Comparison of ENCODE assay signal across 20 cellular contexts in the genomic region with DNA sequence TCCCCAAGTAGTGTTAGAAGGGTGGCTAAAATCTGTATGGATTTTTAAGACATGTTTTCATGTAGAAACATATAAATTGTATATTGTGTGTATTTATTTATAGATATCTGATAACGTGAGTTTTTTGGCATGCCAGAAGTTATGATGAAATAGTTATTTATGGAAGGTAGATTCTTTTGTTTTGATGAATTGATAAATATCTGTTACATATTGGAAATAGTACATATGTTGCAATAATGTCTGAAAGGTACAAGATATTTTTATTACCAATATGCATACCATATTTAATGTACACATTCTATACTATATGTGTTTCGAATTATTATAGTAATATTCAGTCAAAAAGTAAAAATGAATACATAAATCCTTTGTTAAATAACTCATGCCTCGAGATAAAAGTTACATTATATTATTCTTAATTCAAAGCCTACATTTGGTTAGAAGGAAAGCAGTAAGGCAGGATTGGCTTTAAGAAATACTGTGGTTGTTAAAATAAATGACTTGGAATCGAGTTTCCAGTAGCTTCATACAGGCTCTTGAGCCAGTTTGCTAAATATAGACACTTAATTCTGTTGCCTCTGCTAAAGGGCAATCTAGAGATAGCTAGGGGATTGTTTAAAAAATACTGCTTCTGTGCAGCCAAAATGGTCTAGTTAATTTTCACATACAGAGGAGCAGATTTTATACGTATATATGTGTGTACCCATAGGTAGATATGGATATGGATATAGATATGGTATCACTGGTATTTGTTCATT.
DNase-seq lines count a peak whose midpoint lies in the region; ATAC-seq, FAIRE-seq and TF ChIP-seq lines count a peak whose summit lies in the region.
"Had no signal": no experiment of that assay in that cellular context is flagged by ENCODE, and none has a peak within 500 bp of the region (broad histone marks: within the 10 kb centered on the region; RNA-seq: fewer than 3 reads in every experiment).

No MANE protein-coding gene starts in this region.

- H3K4me2 ChIP-seq in HepG2 (ENCODE audit: low read depth, low read length) (no peak overlapping the region), OCI-LY1 (ENCODE audit: low read length) (peak overlapping the region; percentile 30), osteoblast (ENCODE audit: insufficient read depth, low read length) (no peak overlapping the region)
- H3K4me2 ChIP-seq: A549 had no signal

- TF ChIP-seq CTCF in HepG2 (CRISPR knock-in tag; IDR thresholded peaks at IDR 0.05) (no peak), right lobe of liver (IDR thresholded peaks at IDR 0.05) (no peak), OCI-LY1 (IDR thresholded peaks at IDR 0.05; ENCODE audit: low read length) (no peak), osteoblast (IDR thresholded peaks at IDR 0.05; ENCODE audit: extremely low read depth, low read depth, low read length) (no peak)

- H3K9me3 ChIP-seq in HepG2 (ENCODE audit: low read length) (no peaks in the 10 kb centered on the region), right lobe of liver (no peaks in the 10 kb centered on the region), OCI-LY1 (ENCODE audit: low read length) (no peaks in the 10 kb centered on the region), osteoblast (ENCODE audit: low read depth, low read length) (no peaks in the 10 kb centered on the region)
- H3K9me3 ChIP-seq: A549, BE2C had no signal

- no peak for TF ChIP-seq RAD21 in HepG2 (CRISPR knock-in tag; IDR thresholded peaks at IDR 0.05)

- no peaks in the 10 kb centered on the region for H3K9me2 ChIP-seq in OCI-LY1 (ENCODE audit: low read depth, low read length)

- no peak for FAIRE-seq in HepG2 (lab: Jason Lieb, UNC)
- FAIRE-seq: A549, GM12892, H54, HTR-8/SVneo had no signal

- 0% methylated on average over 5 of the region's 5 CpGs for WGBS in HepG2 (ENCODE audit: low lambda C conversion rate)
- WGBS in right lobe of liver (ENCODE audit: insufficient coverage, low coverage, low lambda C conversion rate, missing lambda C conversion rate), result 23% methylated on average over 5 of the region's 5 CpGs

- H2AFZ ChIP-seq in HepG2 (ENCODE audit: low read length) (no peak overlapping the region), OCI-LY1 (ENCODE audit: low read length) (peak overlapping the region; percentile 86; the same call in 1 of the 2 replicates), osteoblast (ENCODE audit: low read length) (no peak overlapping the region)
- H2AFZ ChIP-seq: GM23248 had no signal

- no peak overlapping the region for H3K27ac ChIP-seq in HepG2 (ENCODE audit: extremely low read length, insufficient read depth, low read length)
- H3K27ac ChIP-seq in right lobe of liver, result no peak overlapping the region
- no peak overlapping the region for H3K27ac ChIP-seq in OCI-LY1 (ENCODE audit: low read depth, low read length, poor library complexity, severe bottlenecking)
- H3K27ac ChIP-seq in osteoblast (ENCODE audit: low read depth, low read length), result no peak overlapping the region
- H3K27ac ChIP-seq: A549, C4-2B, GM23248 had no signal

- H4K20me1 ChIP-seq in HepG2 (ENCODE audit: insufficient read depth, low read length) (no peaks in the 10 kb centered on the region), OCI-LY1 (ENCODE audit: insufficient read depth, low read length) (no peaks in the 10 kb centered on the region), osteoblast (ENCODE audit: insufficient read depth, low read length) (no peaks in the 10 kb centered on the region)

- no TSS peak for BruUV-seq in HepG2 (replicated peaks; lab: Mats Ljungman, UMichigan)

- POLR2A ChIA-PET in HepG2 (lab: Yijun Ruan, JAX), result no interaction called here

- H3K36me3 ChIP-seq in HepG2 (replicated peaks in 1 of 2; ENCODE audit: control insufficient read depth in 1 of 2, insufficient read depth in 2 of 2, low read length in 2 of 2), result no peaks in the 10 kb centered on the region
- H3K36me3 ChIP-seq in right lobe of liver, result no peaks in the 10 kb centered on the region
- no peaks in the 10 kb centered on the region for H3K36me3 ChIP-seq in OCI-LY1 (ENCODE audit: insufficient read depth, low read length)
- no peaks in the 10 kb centered on the region for H3K36me3 ChIP-seq in osteoblast (ENCODE audit: insufficient read depth, low read length)
- H3K36me3 ChIP-seq: BE2C had no signal

- DNase-seq in HepG2 (ENCODE audit: low spot score) (no peak), right lobe of liver (no peak), left kidney (ENCODE audit: low read depth, low spot score) (peak; percentile 7), anterior cingulate cortex (lab: John Stamatoyannopoulos, UW) (no peak), osteoblast (ENCODE audit: insufficient read length, low spot score, missing footprints) (no peak)
- DNase-seq: BE2C; CD4-positive, alpha-beta memory T cell; DMS153; DMS79 treated with DMSO at 0.1 percent for 48 hours; EL; GDM1; GM23248 had no signal

- H3K4me3 ChIP-seq in HepG2 (replicated peaks in 1 of 3; ENCODE audit: insufficient read depth in 1 of 3, low read depth in 2 of 3, low read length in 3 of 3), result no peak overlapping the region
- no peak overlapping the region for H3K4me3 ChIP-seq in right lobe of liver
- no peak overlapping the region for H3K4me3 ChIP-seq in OCI-LY1 (ENCODE audit: low read depth, low read length, poor library complexity, severe bottlenecking)
- no peak overlapping the region for H3K4me3 ChIP-seq in osteoblast (ENCODE audit: insufficient read depth, low read length)
- H3K4me3 ChIP-seq: A549, GM23248 had no signal

- H3K79me2 ChIP-seq in HepG2 (ENCODE audit: insufficient read depth, low read length) (no peaks in the 10 kb centered on the region), OCI-LY1 (ENCODE audit: insufficient read depth, low read length) (no peaks in the 10 kb centered on the region), osteoblast (ENCODE audit: insufficient read depth, low read length) (no peaks in the 10 kb centered on the region)

- ATAC-seq in HepG2, result no peak
- ATAC-seq in right lobe of liver, result no peak
- ATAC-seq in GM21515 (IDR thresholded peaks at IDR 0.05; ENCODE audit: unreplicated experiment), result no peak
- ATAC-seq: A549, HCT116 had no signal

- in situ Hi-C loops in HepG2 (cut with HindIII; ENCODE audit: extremely low pct_ligation_motif_present, low pct_unique_long_range_greater_than_20kb), result no loop called here

- no peak overlapping the region for H3K9ac ChIP-seq in HepG2 (ENCODE audit: insufficient read depth, low read depth, low read length)
- H3K9ac ChIP-seq in OCI-LY1 (ENCODE audit: low read length), result no peak overlapping the region
- H3K9ac ChIP-seq: GM23248 had no signal

- TF ChIP-seq POLR2A in HepG2 (IDR thresholded peaks at IDR 0.05; ENCODE audit: insufficient read depth in 1 of 2, low read depth in 2 of 2, low read length in 2 of 2), result no peak
- TF ChIP-seq POLR2A in right lobe of liver (IDR thresholded peaks at IDR 0.05), result no peak

- H3K27me3 ChIP-seq in HepG2 (ENCODE audit: control insufficient read depth in 1 of 2, insufficient read depth in 2 of 2, low read length in 2 of 2) (no peaks in the 10 kb centered on the region), right lobe of liver (no peaks in the 10 kb centered on the region), OCI-LY1 (ENCODE audit: insufficient read depth, low read length) (no peaks in the 10 kb centered on the region), osteoblast (ENCODE audit: insufficient read depth, low read length) (no peaks in the 10 kb centered on the region)
- H3K27me3 ChIP-seq: BE2C had no signal

- intact Hi-C loops in HepG2 (cut with micrococcal nuclease; ENCODE audit: unreplicated experiment) (no loop called here), right lobe of liver (cut with DNase I) (no loop called here)

- CTCF ChIA-PET in HepG2 (lab: Yijun Ruan, JAX; ENCODE audit: low intra/inter-chr PET ratio, low total read pairs), result no interaction called here

- no peaks in the 10 kb centered on the region for H3K4me1 ChIP-seq in HepG2 (ENCODE audit: insufficient read depth, low read length)
- H3K4me1 ChIP-seq in right lobe of liver, result no peaks in the 10 kb centered on the region
- peaks cover 17% of the 10 kb centered on the region for H3K4me1 ChIP-seq in OCI-LY1 (ENCODE audit: insufficient read depth, low read length, severe bottlenecking)
- no peaks in the 10 kb centered on the region for H3K4me1 ChIP-seq in osteoblast (ENCODE audit: insufficient read depth, low read length)
- H3K4me1 ChIP-seq: A549, BE2C had no signal

- H3F3A ChIP-seq in OCI-LY1 (ENCODE audit: insufficient read depth, low read length), result no peaks in the 10 kb centered on the region

- TF ChIP-seq EP300 in HepG2 (IDR thresholded peaks at IDR 0.05; ENCODE audit: low read depth in 2 of 2, low read length in 2 of 2) (no peak), HepG2 (CRISPR knock-in tag; IDR thresholded peaks at IDR 0.05; ENCODE audit: borderline replicate concordance) (no peak)

TF ChIP-seq in HepG2, 621 proteins besides CTCF, POLR2A, EP300 and RAD21:
- TF ChIP-seq NFYB (CRISPR knock-in tag; IDR thresholded peaks at IDR 0.05) (no peak), RBFOX2 (IDR thresholded peaks at IDR 0.05; ENCODE audit: low read depth, low read length) (no peak), AGO1 (IDR thresholded peaks at IDR 0.05; ENCODE audit: low read depth, low read length, poor library complexity, severe bottlenecking) (no peak), ELF1 (CRISPR knock-in tag; IDR thresholded peaks at IDR 0.05) (no peak), CEBPB (IDR thresholded peaks at IDR 0.05; ENCODE audit: borderline replicate concordance, low read depth, low read length) (peak; percentile 56; the same call in 1 of the 2 replicates), ZBTB42 (CRISPR knock-in tag; IDR thresholded peaks at IDR 0.05) (no peak), SSRP1 (CRISPR knock-in tag; IDR thresholded peaks at IDR 0.05) (no peak), ASH2L (IDR thresholded peaks at IDR 0.05; ENCODE audit: insufficient read length, low read depth, low read length) (no peak)
- TF ChIP-seq, protein P1, sequence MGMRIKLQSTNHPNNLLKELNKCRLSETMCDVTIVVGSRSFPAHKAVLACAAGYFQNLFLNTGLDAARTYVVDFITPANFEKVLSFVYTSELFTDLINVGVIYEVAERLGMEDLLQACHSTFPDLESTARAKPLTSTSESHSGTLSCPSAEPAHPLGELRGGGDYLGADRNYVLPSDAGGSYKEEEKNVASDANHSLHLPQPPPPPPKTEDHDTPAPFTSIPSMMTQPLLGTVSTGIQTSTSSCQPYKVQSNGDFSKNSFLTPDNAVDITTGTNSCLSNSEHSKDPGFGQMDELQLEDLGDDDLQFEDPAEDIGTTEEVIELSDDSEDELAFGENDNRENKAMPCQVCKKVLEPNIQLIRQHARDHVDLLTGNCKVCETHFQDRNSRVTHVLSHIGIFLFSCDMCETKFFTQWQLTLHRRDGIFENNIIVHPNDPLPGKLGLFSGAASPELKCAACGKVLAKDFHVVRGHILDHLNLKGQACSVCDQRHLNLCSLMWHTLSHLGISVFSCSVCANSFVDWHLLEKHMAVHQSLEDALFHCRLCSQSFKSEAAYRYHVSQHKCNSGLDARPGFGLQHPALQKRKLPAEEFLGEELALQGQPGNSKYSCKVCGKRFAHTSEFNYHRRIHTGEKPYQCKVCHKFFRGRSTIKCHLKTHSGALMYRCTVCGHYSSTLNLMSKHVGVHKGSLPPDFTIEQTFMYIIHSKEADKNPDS (CRISPR knock-in tag; IDR thresholded peaks at IDR 0.05), result no peak
